15 cellular contexts compared by ENCODE assay signal in genomic region chr20:10089871-10090587, GRCh38. TPM values are rescaled to one million over a fixed set of nuclear protein-coding genes. Genes with fewer than 3 reads are reported as not detected.
DNase-seq lines count a peak whose midpoint lies in the region; ATAC-seq and TF ChIP-seq lines count a peak whose summit lies in the region.
"Had no signal": no experiment of that assay in that cellular context is flagged by ENCODE, and none has a peak within 500 bp of the region (broad histone marks: within the 10 kb centered on the region; RNA-seq: fewer than 3 reads in every experiment).

No MANE protein-coding gene starts in this region.

- H3K9me3 Mint-ChIP-seq in activated CD4-positive, alpha-beta T cell treated with anti-CD3 and anti-CD28 coated beads, Interleukin-2, amount 10 ng/mL, durations not matched to agents 24 days and 14 days = no peaks in the 10 kb centered on the region

- no peaks in the 10 kb centered on the region for H3K27me3 Mint-ChIP-seq in activated CD4-positive, alpha-beta T cell treated with anti-CD3 and anti-CD28 coated beads, Interleukin-2, amount 10 ng/mL, durations not matched to agents 24 days and 14 days

- no peak overlapping the region for H3K4me3 Mint-ChIP-seq in activated CD4-positive, alpha-beta T cell treated with anti-CD3 and anti-CD28 coated beads, Interleukin-2, amount 10 ng/mL, durations not matched to agents 24 days and 14 days

- H3K9me3 ChIP-seq in body of pancreas (no peaks in the 10 kb centered on the region), aorta (ENCODE audit: control insufficient read depth, low read length) (no peaks in the 10 kb centered on the region)
- H3K9me3 ChIP-seq: BLaER1 had no signal

- H3K4me1 ChIP-seq in body of pancreas (peaks cover 19% of the 10 kb centered on the region), aorta (ENCODE audit: control insufficient read depth in 1 of 2, insufficient read depth in 2 of 2, low read length in 2 of 2) (no peaks in the 10 kb centered on the region)

- no peak for TF ChIP-seq CTCF in body of pancreas (IDR thresholded peaks at IDR 0.05)

- H3K27ac ChIP-seq in body of pancreas (peak overlapping the region; percentile 2 to 62 (median 42)), aorta (ENCODE audit: low read depth in 1 of 2, low read length in 2 of 2) (no peak overlapping the region)
- H3K27ac ChIP-seq: BLaER1, GM23248 had no signal

- no peak overlapping the region for H3K27ac Mint-ChIP-seq in activated CD4-positive, alpha-beta T cell treated with anti-CD3 and anti-CD28 coated beads, Interleukin-2, amount 10 ng/mL, durations not matched to agents 24 days and 14 days

- ATAC-seq in HG02798 (IDR thresholded peaks at IDR 0.05; ENCODE audit: poor library complexity, unreplicated experiment) (peak; percentile 9), body of pancreas (no peak), HG02840 (IDR thresholded peaks at IDR 0.05; ENCODE audit: low FRiP score, unreplicated experiment) (no peak), GM19463 (IDR thresholded peaks at IDR 0.05; ENCODE audit: unreplicated experiment) (no peak), aorta (ENCODE audit: low FRiP score) (no peak)

- no peaks in the 10 kb centered on the region for H3K36me3 ChIP-seq in body of pancreas (replicated peaks in 1 of 2; ENCODE audit: insufficient read depth in 1 of 2, low read depth in 2 of 2)
- H3K36me3 ChIP-seq in aorta (ENCODE audit: control insufficient read depth in 1 of 2, insufficient read depth in 2 of 2, low read length in 1 of 2) = no peaks in the 10 kb centered on the region
- H3K36me3 ChIP-seq: BLaER1 had no signal

- no peak for TF ChIP-seq POLR2A in body of pancreas (IDR thresholded peaks at IDR 0.05)

- H3K4me3 ChIP-seq in body of pancreas = no peak overlapping the region
- H3K4me3 ChIP-seq in aorta (ENCODE audit: low read length in 2 of 2) = no peak overlapping the region
- H3K4me3 ChIP-seq: BLaER1, GM12878, GM23248, K562 had no signal

- no peaks in the 10 kb centered on the region for H3K27me3 ChIP-seq in body of pancreas
- H3K27me3 ChIP-seq in aorta (ENCODE audit: control insufficient read depth in 1 of 2, insufficient read depth in 2 of 2, low read length in 1 of 2) = no peaks in the 10 kb centered on the region
- H3K27me3 ChIP-seq: BLaER1 had no signal

- H3K4me1 Mint-ChIP-seq in activated CD4-positive, alpha-beta T cell treated with anti-CD3 and anti-CD28 coated beads, Interleukin-2, amount 10 ng/mL, durations not matched to agents 24 days and 14 days = no peaks in the 10 kb centered on the region

- H3K36me3 Mint-ChIP-seq in activated CD4-positive, alpha-beta T cell treated with anti-CD3 and anti-CD28 coated beads, Interleukin-2, amount 10 ng/mL, durations not matched to agents 24 days and 14 days (ENCODE audit: low read depth) = no peaks in the 10 kb centered on the region

- peak; percentile 50 for DNase-seq in activated CD4-positive, alpha-beta T cell treated with anti-CD3 and anti-CD28 coated beads, Interleukin-2, amount 10 ng/mL, durations not matched to agents 24 days and 14 days
- DNase-seq in activated CD4-positive, alpha-beta T cell treated with anti-CD3 and anti-CD28 coated beads for 48 hours = no peak
- DNase-seq in body of pancreas (no peak), aorta (no peak), cerebellar cortex (ENCODE audit: low spot score) (no peak)
- DNase-seq: GDM1; NK-92 treated with Interleukin-12 subunit alpha and Interleukin-12 subunit beta, amount 100 ng/mL, for 24 hours; SIG-M5 had no signal

- 59 to 68% methylated on average over 4 of the region's 4 CpGs for WGBS in body of pancreas, 2 donors
- WGBS in aorta, 2 donors = 96 to 97% methylated on average over 4 of the region's 4 CpGs

- intact Hi-C loops in activated CD4-positive, alpha-beta T cell treated with anti-CD3 and anti-CD28 coated beads, Interleukin-2, amount 10 ng/mL, durations not matched to agents 24 days and 14 days (cut with micrococcal nuclease) = loop anchor here (1.0 kb wide), 1 partner anchor 112 kb away; no protein-coding TSS in a partner anchor
- intact Hi-C loops in body of pancreas (cut with DNase I) = loop anchor here (5.0 to 10.0 kb wide), 2 partner anchors 55 to 108 kb away; partner anchors contain the start of gene ANKEF1
- intact Hi-C loops in aorta (cut with DNase I) = loop anchor here (2.0 to 10.0 kb wide), 3 partner anchors 111 to 475 kb away; no protein-coding TSS in a partner anchor

RNA-seq across cellular contexts. Expression of gene ANKEF1, which starts 55.2 kb away (rescaled TPM):
- 0.24 and 0.58 TPM in 2 replicates for total RNA-seq in activated CD4-positive, alpha-beta T cell treated with anti-CD3 and anti-CD28 coated beads, Interleukin-2, amount 10 ng/mL, durations not matched to agents 24 days and 14 days
- total RNA-seq in body of pancreas (1 to 10 TPM; 5.9 to 6.2 TPM), aorta (1 to 10 TPM; 1.5 to 2.3 TPM)
- polyA plus RNA-seq in aorta = under 1 TPM in 1 of 2 donors, not detected in 1; 0.50 TPM

Comparison
In these comparisons a context has a peak if more than half of its experiments do, and no peak if none do; other contexts are left out.
1. H3K27ac ChIP-seq: peak in body of pancreas (4 of 4); none in aorta (0 of 2).